Comparison of ENCODE assay signal across 29 cellular contexts in the genomic region with DNA sequence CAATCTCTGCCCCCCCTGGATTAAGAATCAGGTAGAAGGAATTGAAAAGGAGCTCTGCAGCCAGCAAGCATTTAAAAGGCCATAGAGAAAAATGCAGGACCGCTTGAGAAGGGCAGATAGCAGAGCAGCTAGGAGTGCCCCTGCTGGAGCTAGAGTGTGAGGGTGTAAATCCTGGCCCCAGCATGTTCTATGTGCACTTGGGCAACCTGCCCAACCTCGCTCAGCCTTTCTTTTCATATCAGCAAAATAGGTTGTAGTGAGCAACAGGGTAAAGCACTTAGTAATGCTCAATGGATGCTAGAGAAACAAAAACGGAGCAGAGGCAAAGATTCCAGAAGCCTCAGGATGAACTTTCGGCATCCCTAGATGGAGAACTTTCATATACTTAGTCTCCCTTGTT. TPM values are rescaled to one million over a fixed set of nuclear protein-coding genes. Genes with fewer than 3 reads are reported as not detected.
A peak's percentile ranks its signal among the peaks of the same experiment; 100 is the strongest.
DNase-seq lines count a peak whose midpoint lies in the region; ATAC-seq, FAIRE-seq and TF ChIP-seq lines count a peak whose summit lies in the region.
"Had no signal": no experiment of that assay in that cellular context is flagged by ENCODE, and none has a peak within 500 bp of the region (broad histone marks: within the 10 kb centered on the region; RNA-seq: fewer than 3 reads in every experiment).

No MANE protein-coding gene starts in this region.

- no peak for ATAC-seq in GM18873 (IDR thresholded peaks at IDR 0.05; ENCODE audit: low FRiP score, unreplicated experiment)
- ATAC-seq: activated T-cell treated with anti-CD3 and anti-CD28 coated beads, Interleukin-2, amount 50 U/mL, for 4 hours; stimulated activated naive CD8-positive, alpha-beta T cell treated with anti-CD3 and anti-CD28 coated beads, Interleukin-15, amount 100 ng/mL, for 72 hours had no signal

- no peaks in the 10 kb centered on the region for H3K9me1 ChIP-seq in keratinocyte (ENCODE audit: control insufficient read depth, extremely low read depth, insufficient read depth, low read length)

- H3K79me2 ChIP-seq in H9 (ENCODE audit: insufficient read depth, low read length) (no peaks in the 10 kb centered on the region), keratinocyte (ENCODE audit: control insufficient read depth, insufficient read depth, low read length) (no peaks in the 10 kb centered on the region)

- TF ChIP-seq CTCF in H9 (conservative IDR thresholded peaks at IDR 0.05) (peak; percentile 20; the same call in 2 of the 3 replicates), keratinocyte (optimal IDR thresholded peaks at IDR 0.05 in 1 of 3, IDR thresholded peaks at IDR 0.05 in 1 of 3, conservative IDR thresholded peaks at IDR 0.05 in 1 of 3; ENCODE audit: extremely low read depth in 1 of 3, insufficient read depth in 2 of 3, low read length in 3 of 3) (peak in 2 of 3 experiments; percentile 10 to 40)

- H3K56ac ChIP-seq in H9 (ENCODE audit: insufficient read length, low read depth, low read length) = no peak overlapping the region

- no peak overlapping the region for H3T11ph ChIP-seq in H9 (ENCODE audit: low read length)

- DNase-seq in NCI-H1092 treated with DMSO at 0.1 percent for 48 hours (lab: John Stamatoyannopoulos, UW) (peak; percentile 4), NCI-H1092 (lab: John Stamatoyannopoulos, UW) (no peak), H9 (no peak), SJCRH30 (peak; percentile 10 to 50), keratinocyte (ENCODE audit: low read depth, low spot score) (no peak), activated T-cell treated with anti-CD3 and anti-CD28 coated beads for 4 hours (no peak), EL (no peak)
- DNase-seq: 8988T; activated CD4-positive, alpha-beta memory T cell treated with anti-CD3 and anti-CD28 coated beads for 36 hours; activated naive CD4-positive, alpha-beta T cell treated with anti-CD3 and anti-CD28 coated beads, Interleukin-2, amount 10 ng/mL, durations not matched to agents 7 days and 5 days; activated T-cell treated with anti-CD3 and anti-CD28 coated beads, Interleukin-2, amount 50 U/mL, for 4 hours; anterior cingulate cortex; BE2C; foreskin melanocyte; kidney glomerular epithelial cell; NCI-H187 treated with DMSO at 0.1 percent for 48 hours; NCI-H526 treated with DMSO at 0.1 percent for 48 hours; stimulated activated CD4-positive, alpha-beta T cell treated with anti-CD3 and anti-CD28 coated beads, Interleukin-4, amount 100 ng/mL, for 1 hour; stimulated activated naive CD8-positive, alpha-beta T cell treated with anti-CD3 and anti-CD28 coated beads, Interleukin-15, amount 100 ng/mL, for 72 hours; WERI-Rb-1 had no signal

- H4K5ac ChIP-seq in H9 (ENCODE audit: insufficient read length, low read depth, low read length) = no peak overlapping the region

- H3K4ac ChIP-seq in H9 (ENCODE audit: low read depth, low read length) = no peak overlapping the region

- no peak overlapping the region for H3K23ac ChIP-seq in H9 (ENCODE audit: insufficient read length, low read depth, low read length)

- no peak overlapping the region for H3K27ac Mint-ChIP-seq in H9
- H3K27ac Mint-ChIP-seq: activated CD4-positive, alpha-beta memory T cell treated with anti-CD3 and anti-CD28 coated beads for 36 hours; activated naive CD4-positive, alpha-beta T cell treated with anti-CD3 and anti-CD28 coated beads, Interleukin-2, amount 10 ng/mL, durations not matched to agents 7 days and 5 days; progenitor cell of endocrine pancreas; stimulated activated naive CD8-positive, alpha-beta T cell treated with anti-CD3 and anti-CD28 coated beads, Interleukin-15, amount 100 ng/mL, for 72 hours; T-helper 1 cell treated with Interleukin-12 subunit alpha and Interleukin-12 subunit beta and Interleukin-4 antibody, amounts not matched to agents 30 μg/mL and 1 μg/mL, for 36 hours; type B pancreatic cell had no signal

- FAIRE-seq in keratinocyte (lab: Jason Lieb, UNC) = peak; percentile 73
- FAIRE-seq: endometrium, GM12892, H54 had no signal

- dilution Hi-C loops in keratinocyte (cut with MboI; ENCODE audit: extremely low pct_ligation_motif_present, low sequenced_read_pairs) = no loop called here

- H3K4me3 Mint-ChIP-seq in H9 = no peak overlapping the region
- H3K4me3 Mint-ChIP-seq: activated CD4-positive, alpha-beta memory T cell treated with anti-CD3 and anti-CD28 coated beads for 36 hours; activated naive CD4-positive, alpha-beta T cell treated with anti-CD3 and anti-CD28 coated beads, Interleukin-2, amount 10 ng/mL, durations not matched to agents 7 days and 5 days; activated T-cell treated with anti-CD3 and anti-CD28 coated beads, Interleukin-2, amount 50 U/mL, for 4 hours; stimulated activated naive CD8-positive, alpha-beta T cell treated with anti-CD3 and anti-CD28 coated beads, Interleukin-15, amount 100 ng/mL, for 72 hours; T-helper 1 cell treated with Interleukin-12 subunit alpha and Interleukin-12 subunit beta and Interleukin-4 antibody, amounts not matched to agents 30 μg/mL and 1 μg/mL, for 36 hours; type B pancreatic cell had no signal

- no peak overlapping the region for H3K14ac ChIP-seq in H9 (ENCODE audit: insufficient read depth, low read length)

- H4K8ac ChIP-seq in H9 (replicated peaks; ENCODE audit: insufficient read length, low read depth, low read length) = no peak overlapping the region

- H2AK5ac ChIP-seq in H9 (ENCODE audit: insufficient read length, low read length) = no peak overlapping the region

- H2BK15ac ChIP-seq in H9 (ENCODE audit: low read depth, low read length) = no peak overlapping the region

- H2BK5ac ChIP-seq in H9 (ENCODE audit: insufficient read length, low read length) = no peak overlapping the region

- no peaks in the 10 kb centered on the region for H3K9me3 Mint-ChIP-seq in H9
- H3K9me3 Mint-ChIP-seq: activated CD4-positive, alpha-beta memory T cell treated with anti-CD3 and anti-CD28 coated beads for 36 hours; activated naive CD4-positive, alpha-beta T cell treated with anti-CD3 and anti-CD28 coated beads, Interleukin-2, amount 10 ng/mL, durations not matched to agents 7 days and 5 days; activated T-cell treated with anti-CD3 and anti-CD28 coated beads, Interleukin-2, amount 50 U/mL, for 4 hours; stimulated activated naive CD8-positive, alpha-beta T cell treated with anti-CD3 and anti-CD28 coated beads, Interleukin-15, amount 100 ng/mL, for 72 hours; T-helper 1 cell treated with Interleukin-12 subunit alpha and Interleukin-12 subunit beta and Interleukin-4 antibody, amounts not matched to agents 30 μg/mL and 1 μg/mL, for 36 hours; type B pancreatic cell had no signal

- H3K27ac ChIP-seq in H9 (ENCODE audit: insufficient read length, low read depth, low read length) (no peak overlapping the region), SJCRH30 (peak overlapping the region; percentile 63), keratinocyte (ENCODE audit: control insufficient read depth, insufficient read depth, low read length) (no peak overlapping the region)
- H3K27ac ChIP-seq: SJSA1, WERI-Rb-1 had no signal

- H3K36me3 ChIP-seq in SJCRH30 = no peaks in the 10 kb centered on the region
- H3K36me3 ChIP-seq in keratinocyte (ENCODE audit: control insufficient read depth in 2 of 2, extremely low read depth in 1 of 2, insufficient read depth in 2 of 2, low read length in 2 of 2) = no peaks in the 10 kb centered on the region
- H3K36me3 ChIP-seq: BE2C, SJSA1, WERI-Rb-1 had no signal

- no peak overlapping the region for H2BK20ac ChIP-seq in H9 (ENCODE audit: low read depth, low read length, poor library complexity, severe bottlenecking)

- no peaks in the 10 kb centered on the region for H3K36me3 Mint-ChIP-seq in H9 (ENCODE audit: insufficient read depth in 1 of 3, low read depth in 3 of 3)
- H3K36me3 Mint-ChIP-seq: activated CD4-positive, alpha-beta memory T cell treated with anti-CD3 and anti-CD28 coated beads for 36 hours; activated naive CD4-positive, alpha-beta T cell treated with anti-CD3 and anti-CD28 coated beads, Interleukin-2, amount 10 ng/mL, durations not matched to agents 7 days and 5 days; type B pancreatic cell had no signal

- no peak overlapping the region for H3K9ac ChIP-seq in H9 (ENCODE audit: extremely low read depth, insufficient read length, low read length)
- H3K9ac ChIP-seq in keratinocyte (ENCODE audit: control insufficient read depth, extremely low read depth, insufficient read depth, low read length) = no peak overlapping the region

- no peaks in the 10 kb centered on the region for H3K4me1 ChIP-seq in H9 (ENCODE audit: insufficient read depth, low read length)
- H3K4me1 ChIP-seq in SJCRH30 = peaks cover 40% of the 10 kb centered on the region
- peaks cover 18% of the 10 kb centered on the region for H3K4me1 ChIP-seq in keratinocyte (ENCODE audit: control insufficient read depth, extremely low read depth, insufficient read depth, low read length)
- H3K4me1 ChIP-seq: BE2C, SJSA1 had no signal

- no peak overlapping the region for H2BK120ac ChIP-seq in H9 (ENCODE audit: low read depth, low read length, poor library complexity, severe bottlenecking)

- H3K4me2 ChIP-seq in H9 (ENCODE audit: insufficient read depth, insufficient read length, low read length) = no peak overlapping the region
- peak overlapping the region; percentile 56 for H3K4me2 ChIP-seq in keratinocyte (ENCODE audit: control insufficient read depth, extremely low read depth, insufficient read depth, low read depth, low read length)
- H3K4me2 ChIP-seq: smooth muscle cell had no signal

- H2BK12ac ChIP-seq in H9 (ENCODE audit: insufficient read length, low read depth, low read length) = no peak overlapping the region

- no peaks in the 10 kb centered on the region for H3K23me2 ChIP-seq in H9 (ENCODE audit: insufficient read length, low read depth, low read length, poor library complexity, severe bottlenecking)

- H3K18ac ChIP-seq in H9 (ENCODE audit: insufficient read length, low read depth, low read length) = no peak overlapping the region

- H3K9me3 ChIP-seq in H9 (ENCODE audit: control insufficient read depth, low read depth, low read length) = no peaks in the 10 kb centered on the region
- H3K9me3 ChIP-seq in SJCRH30 (replicated peaks) = no peaks in the 10 kb centered on the region
- H3K9me3 ChIP-seq in keratinocyte (ENCODE audit: control insufficient read depth, low read depth, low read length) = no peaks in the 10 kb centered on the region
- H3K9me3 ChIP-seq: BE2C, SJSA1 had no signal

- H3K79me1 ChIP-seq in H9 (ENCODE audit: insufficient read depth, low read depth, low read length, poor library complexity, severe bottlenecking) = no peaks in the 10 kb centered on the region

- H3K27me3 Mint-ChIP-seq in H9 (ENCODE audit: low read depth) = no peaks in the 10 kb centered on the region; the same call in none of the 2 replicates
- H3K27me3 Mint-ChIP-seq: progenitor cell of endocrine pancreas had no signal

- H3K4me3 ChIP-seq in SJCRH30 (no peak overlapping the region), keratinocyte (ENCODE audit: control insufficient read depth in 2 of 3, extremely low read depth in 1 of 3, insufficient read depth in 2 of 3, low read depth in 1 of 3, low read length in 3 of 3) (no peak overlapping the region)
- H3K4me3 ChIP-seq: SJSA1, smooth muscle cell had no signal

- H3K4me1 Mint-ChIP-seq in H9 = peaks cover 18 to 20% of the 10 kb centered on the region in 2 experiments
- H3K4me1 Mint-ChIP-seq: activated naive CD4-positive, alpha-beta T cell treated with anti-CD3 and anti-CD28 coated beads, Interleukin-2, amount 10 ng/mL, durations not matched to agents 7 days and 5 days had no signal

- no CpG with 5 or more reads among the region's 4 CpGs for WGBS in H9 (ENCODE audit: extremely low coverage, insufficient read length, low lambda C conversion rate)

- no peak overlapping the region for H2AFZ ChIP-seq in H9 (ENCODE audit: low read length)
- H2AFZ ChIP-seq in keratinocyte (ENCODE audit: control insufficient read depth, low read length) = no peak overlapping the region

- H4K20me1 ChIP-seq in H9 (ENCODE audit: control insufficient read depth, insufficient read depth, insufficient read length) (no peaks in the 10 kb centered on the region), keratinocyte (ENCODE audit: control insufficient read depth, extremely low read depth, insufficient read depth, low read length) (no peaks in the 10 kb centered on the region)

- no peaks in the 10 kb centered on the region for H3K27me3 ChIP-seq in H9 (ENCODE audit: insufficient read depth, low read length)
- H3K27me3 ChIP-seq in SJCRH30 = no peaks in the 10 kb centered on the region
- H3K27me3 ChIP-seq in keratinocyte (ENCODE audit: control insufficient read depth, extremely low read depth, insufficient read depth, low read length) = no peaks in the 10 kb centered on the region
- H3K27me3 ChIP-seq: SJSA1 had no signal

- no peak overlapping the region for H4K91ac ChIP-seq in H9 (ENCODE audit: insufficient read length, low read depth, low read length)

RNA-seq across cellular contexts. Expression of gene THBS1, which starts 25.0 kb away (rescaled TPM):
- total RNA-seq in H9 (2021) = 67.7 and 72.1 TPM in 2 replicates
- 24.3 and 24.4 TPM in 2 replicates for total RNA-seq in SJCRH30 (2014; rRNA removed; shearing (Covaris generic))
- polyA plus RNA-seq in keratinocyte = 585 to 1,976 TPM (median 789 TPM) in 3 replicates
- 224 TPM for polyA plus RNA-seq in keratinocyte (2011; ENCODE audit: low read depth)
- polyA plus RNA-seq in keratinocyte (2011; cell fraction: cytosol; rRNA removed) = 250 and 267 TPM in 2 replicates
- polyA plus RNA-seq in keratinocyte (2011; cell fraction: nucleus; rRNA removed) = 2,729 and 2,799 TPM in 2 replicates
- 152 and 2,223 TPM in 2 replicates for polyA plus RNA-seq in keratinocyte (2012; ENCODE audit: low replicate concordance)
- polyA minus RNA-seq in keratinocyte = 2,799 to 14,102 TPM (median 5,100 TPM) in 3 replicates
- polyA minus RNA-seq in keratinocyte (2011; cell fraction: cytosol; rRNA and poly(A)+ RNA removed) = 2,733 TPM
- 7,793 and 10,292 TPM in 2 replicates for polyA minus RNA-seq in keratinocyte (2011; cell fraction: nucleus; rRNA and poly(A)+ RNA removed)

Comparison
In these comparisons a context has a peak if more than half of its experiments do, and no peak if none do; other contexts are left out.
1. DNase-seq: peak in NCI-H1092 treated with DMSO at 0.1 percent for 48 hours (single experiment) and SJCRH30 (2 of 2); none in NCI-H1092 (single experiment), H9 (single experiment), keratinocyte (single experiment), activated T-cell treated with anti-CD3 and anti-CD28 coated beads for 4 hours (single experiment) and EL (single experiment).